2 cellular contexts compared by ENCODE assay signal in the genomic region with DNA sequence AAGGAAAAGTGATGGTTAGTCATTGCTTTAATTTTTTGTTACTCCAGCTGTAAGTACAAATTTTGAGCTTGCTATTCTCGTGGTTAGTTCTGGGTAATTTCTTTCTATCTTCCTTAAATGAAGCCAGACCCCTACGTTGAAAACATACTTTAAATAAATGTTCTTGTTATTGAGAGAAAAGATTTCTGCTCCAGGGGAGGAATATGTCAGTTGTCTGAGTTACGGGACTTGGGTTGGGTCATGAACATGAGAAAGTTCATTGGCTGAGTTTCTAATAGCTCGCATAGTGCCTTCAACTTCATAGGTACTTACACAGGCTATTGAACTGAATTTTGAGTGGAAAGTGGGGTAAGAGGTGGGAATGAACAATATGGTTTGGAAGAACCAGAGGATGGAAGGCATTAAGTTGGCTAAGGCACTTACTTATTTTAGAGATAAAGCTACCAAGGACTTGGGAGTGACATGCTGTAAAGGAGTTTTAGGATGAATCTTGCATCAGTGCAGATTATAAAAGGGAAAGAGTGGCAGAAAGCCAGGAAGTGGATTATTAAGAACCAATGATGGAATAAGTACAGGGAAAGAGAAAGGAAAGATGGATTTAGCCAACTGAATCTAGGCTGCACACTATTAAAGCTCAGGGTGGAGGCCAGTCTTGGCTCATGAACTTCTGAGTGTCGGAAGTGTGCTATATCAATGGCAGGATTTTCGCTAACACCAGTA.
A peak's percentile ranks its signal among the peaks of the same experiment; 100 is the strongest.
TF ChIP-seq lines count a peak whose summit lies in the region.

No MANE protein-coding gene starts in this region.

TF ChIP-seq in HEK293, 187 proteins besides CTCF, POLR2A, EP300 and RAD21:
- TF ChIP-seq ZBTB17 (tag by site-specific recombination; IDR thresholded peaks at IDR 0.05) (no peak), WT1 (tag by site-specific recombination; IDR thresholded peaks at IDR 0.05) (no peak), ZNF629 (tag by site-specific recombination; IDR thresholded peaks at IDR 0.05) (no peak)
- TF ChIP-seq, protein P1, sequence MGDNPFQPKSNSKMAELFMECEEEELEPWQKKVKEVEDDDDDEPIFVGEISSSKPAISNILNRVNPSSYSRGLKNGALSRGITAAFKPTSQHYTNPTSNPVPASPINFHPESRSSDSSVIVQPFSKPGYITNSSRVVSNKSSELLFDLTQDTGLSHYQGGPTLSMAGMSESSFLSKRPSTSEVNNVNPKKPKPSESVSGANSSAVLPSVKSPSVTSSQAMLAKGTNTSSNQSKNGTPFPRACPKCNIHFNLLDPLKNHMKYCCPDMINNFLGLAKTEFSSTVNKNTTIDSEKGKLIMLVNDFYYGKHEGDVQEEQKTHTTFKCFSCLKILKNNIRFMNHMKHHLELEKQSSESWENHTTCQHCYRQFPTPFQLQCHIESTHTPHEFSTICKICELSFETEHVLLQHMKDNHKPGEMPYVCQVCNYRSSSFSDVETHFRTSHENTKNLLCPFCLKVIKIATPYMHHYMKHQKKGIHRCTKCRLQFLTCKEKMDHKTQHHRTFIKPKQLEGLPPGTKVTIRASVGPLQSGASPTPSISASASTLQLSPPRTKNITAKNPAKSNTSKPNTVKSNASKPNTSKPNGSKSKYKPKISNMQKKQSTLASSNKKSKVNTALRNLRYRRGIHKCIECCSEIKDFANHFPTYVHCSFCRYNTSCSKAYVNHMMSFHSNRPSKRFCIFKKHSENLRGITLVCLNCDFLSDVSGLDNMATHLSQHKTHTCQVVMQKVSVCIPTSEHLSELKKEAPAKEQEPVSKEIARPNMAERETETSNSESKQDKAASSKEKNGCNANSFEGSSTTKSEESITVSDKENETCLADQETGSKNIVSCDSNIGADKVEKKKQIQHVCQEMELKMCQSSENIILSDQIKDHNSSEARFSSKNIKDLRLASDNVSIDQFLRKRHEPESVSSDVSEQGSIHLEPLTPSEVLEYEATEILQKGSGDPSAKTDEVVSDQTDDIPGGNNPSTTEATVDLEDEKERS (tag by site-specific recombination; IDR thresholded peaks at IDR 0.05): no peak

TF ChIP-seq in K562, 482 proteins besides CTCF, POLR2A, EP300 and RAD21 (continues in another document):
- TF ChIP-seq ZNF134 (CRISPR knock-in tag; conservative IDR thresholded peaks at IDR 0.05): no peak
- TF ChIP-seq ATF7 (IDR thresholded peaks at IDR 0.05): no peak
- TF ChIP-seq CEBPB (tag; IDR thresholded peaks at IDR 0.05): no peak
- TF ChIP-seq, protein P2, sequence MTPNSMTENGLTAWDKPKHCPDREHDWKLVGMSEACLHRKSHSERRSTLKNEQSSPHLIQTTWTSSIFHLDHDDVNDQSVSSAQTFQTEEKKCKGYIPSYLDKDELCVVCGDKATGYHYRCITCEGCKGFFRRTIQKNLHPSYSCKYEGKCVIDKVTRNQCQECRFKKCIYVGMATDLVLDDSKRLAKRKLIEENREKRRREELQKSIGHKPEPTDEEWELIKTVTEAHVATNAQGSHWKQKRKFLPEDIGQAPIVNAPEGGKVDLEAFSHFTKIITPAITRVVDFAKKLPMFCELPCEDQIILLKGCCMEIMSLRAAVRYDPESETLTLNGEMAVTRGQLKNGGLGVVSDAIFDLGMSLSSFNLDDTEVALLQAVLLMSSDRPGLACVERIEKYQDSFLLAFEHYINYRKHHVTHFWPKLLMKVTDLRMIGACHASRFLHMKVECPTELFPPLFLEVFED (CRISPR knock-in tag; conservative IDR thresholded peaks at IDR 0.05): peak; percentile 89
- TF ChIP-seq, protein P3, sequence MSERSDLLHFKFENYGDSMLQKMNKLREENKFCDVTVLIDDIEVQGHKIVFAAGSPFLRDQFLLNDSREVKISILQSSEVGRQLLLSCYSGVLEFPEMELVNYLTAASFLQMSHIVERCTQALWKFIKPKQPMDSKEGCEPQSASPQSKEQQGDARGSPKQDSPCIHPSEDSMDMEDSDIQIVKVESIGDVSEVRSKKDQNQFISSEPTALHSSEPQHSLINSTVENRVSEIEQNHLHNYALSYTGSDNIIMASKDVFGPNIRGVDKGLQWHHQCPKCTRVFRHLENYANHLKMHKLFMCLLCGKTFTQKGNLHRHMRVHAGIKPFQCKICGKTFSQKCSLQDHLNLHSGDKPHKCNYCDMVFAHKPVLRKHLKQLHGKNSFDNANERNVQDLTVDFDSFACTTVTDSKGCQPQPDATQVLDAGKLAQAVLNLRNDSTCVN (CRISPR knock-in tag; IDR thresholded peaks at IDR 0.05): peak; percentile 89; the same call in 1 of the 2 replicates
- no peak for TF ChIP-seq NFYB (IDR thresholded peaks at IDR 0.05; ENCODE audit: extremely low read depth, insufficient read length)
- TF ChIP-seq, protein P4, sequence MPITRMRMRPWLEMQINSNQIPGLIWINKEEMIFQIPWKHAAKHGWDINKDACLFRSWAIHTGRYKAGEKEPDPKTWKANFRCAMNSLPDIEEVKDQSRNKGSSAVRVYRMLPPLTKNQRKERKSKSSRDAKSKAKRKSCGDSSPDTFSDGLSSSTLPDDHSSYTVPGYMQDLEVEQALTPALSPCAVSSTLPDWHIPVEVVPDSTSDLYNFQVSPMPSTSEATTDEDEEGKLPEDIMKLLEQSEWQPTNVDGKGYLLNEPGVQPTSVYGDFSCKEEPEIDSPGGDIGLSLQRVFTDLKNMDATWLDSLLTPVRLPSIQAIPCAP (CRISPR knock-in tag; IDR thresholded peaks at IDR 0.05; ENCODE audit: borderline replicate concordance): no peak
- 0 out of 2 replicates have a peak, but pooled peaks have one; percentile 9 for TF ChIP-seq BRD4 (IDR thresholded peaks at IDR 0.05)
- TF ChIP-seq RHOXF2B (CRISPR knock-in tag; conservative IDR thresholded peaks at IDR 0.05): no peak
- no peak for TF ChIP-seq SIN3A (IDR thresholded peaks at IDR 0.05; ENCODE audit: borderline replicate concordance in 2 of 2, control insufficient read depth in 1 of 2, low read depth in 2 of 2, low read length in 2 of 2)
- 0 out of 2 replicates have a peak, but pooled peaks have one; percentile 23 for TF ChIP-seq ZNF232 (CRISPR knock-in tag; IDR thresholded peaks at IDR 0.05)
- TF ChIP-seq ZNF695 (CRISPR knock-in tag; IDR thresholded peaks at IDR 0.05): 0 out of 2 replicates have a peak, but pooled peaks have one; percentile 49
- TF ChIP-seq, protein P5, sequence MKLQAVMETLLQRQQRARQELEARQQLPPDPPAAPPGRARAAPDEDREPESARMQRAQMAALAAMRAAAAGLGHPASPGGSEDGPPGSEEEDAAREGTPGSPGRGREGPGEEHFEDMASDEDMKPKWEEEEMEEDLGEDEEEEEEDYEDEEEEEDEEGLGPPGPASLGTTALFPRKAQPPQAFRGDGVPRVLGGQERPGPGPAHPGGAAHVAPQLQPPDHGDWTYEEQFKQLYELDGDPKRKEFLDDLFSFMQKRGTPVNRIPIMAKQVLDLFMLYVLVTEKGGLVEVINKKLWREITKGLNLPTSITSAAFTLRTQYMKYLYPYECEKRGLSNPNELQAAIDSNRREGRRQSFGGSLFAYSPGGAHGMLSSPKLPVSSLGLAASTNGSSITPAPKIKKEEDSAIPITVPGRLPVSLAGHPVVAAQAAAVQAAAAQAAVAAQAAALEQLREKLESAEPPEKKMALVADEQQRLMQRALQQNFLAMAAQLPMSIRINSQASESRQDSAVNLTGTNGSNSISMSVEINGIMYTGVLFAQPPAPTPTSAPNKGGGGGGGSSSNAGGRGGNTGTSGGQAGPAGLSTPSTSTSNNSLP (IDR thresholded peaks at IDR 0.05; ENCODE audit: borderline replicate concordance, low read depth, low read length): no peak
- TF ChIP-seq, protein P6, sequence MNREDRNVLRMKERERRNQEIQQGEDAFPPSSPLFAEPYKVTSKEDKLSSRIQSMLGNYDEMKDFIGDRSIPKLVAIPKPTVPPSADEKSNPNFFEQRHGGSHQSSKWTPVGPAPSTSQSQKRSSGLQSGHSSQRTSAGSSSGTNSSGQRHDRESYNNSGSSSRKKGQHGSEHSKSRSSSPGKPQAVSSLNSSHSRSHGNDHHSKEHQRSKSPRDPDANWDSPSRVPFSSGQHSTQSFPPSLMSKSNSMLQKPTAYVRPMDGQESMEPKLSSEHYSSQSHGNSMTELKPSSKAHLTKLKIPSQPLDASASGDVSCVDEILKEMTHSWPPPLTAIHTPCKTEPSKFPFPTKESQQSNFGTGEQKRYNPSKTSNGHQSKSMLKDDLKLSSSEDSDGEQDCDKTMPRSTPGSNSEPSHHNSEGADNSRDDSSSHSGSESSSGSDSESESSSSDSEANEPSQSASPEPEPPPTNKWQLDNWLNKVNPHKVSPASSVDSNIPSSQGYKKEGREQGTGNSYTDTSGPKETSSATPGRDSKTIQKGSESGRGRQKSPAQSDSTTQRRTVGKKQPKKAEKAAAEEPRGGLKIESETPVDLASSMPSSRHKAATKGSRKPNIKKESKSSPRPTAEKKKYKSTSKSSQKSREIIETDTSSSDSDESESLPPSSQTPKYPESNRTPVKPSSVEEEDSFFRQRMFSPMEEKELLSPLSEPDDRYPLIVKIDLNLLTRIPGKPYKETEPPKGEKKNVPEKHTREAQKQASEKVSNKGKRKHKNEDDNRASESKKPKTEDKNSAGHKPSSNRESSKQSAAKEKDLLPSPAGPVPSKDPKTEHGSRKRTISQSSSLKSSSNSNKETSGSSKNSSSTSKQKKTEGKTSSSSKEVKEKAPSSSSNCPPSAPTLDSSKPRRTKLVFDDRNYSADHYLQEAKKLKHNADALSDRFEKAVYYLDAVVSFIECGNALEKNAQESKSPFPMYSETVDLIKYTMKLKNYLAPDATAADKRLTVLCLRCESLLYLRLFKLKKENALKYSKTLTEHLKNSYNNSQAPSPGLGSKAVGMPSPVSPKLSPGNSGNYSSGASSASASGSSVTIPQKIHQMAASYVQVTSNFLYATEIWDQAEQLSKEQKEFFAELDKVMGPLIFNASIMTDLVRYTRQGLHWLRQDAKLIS (CRISPR knock-in tag; IDR thresholded peaks at IDR 0.05): 0 out of 2 replicates have a peak, but pooled peaks have one; percentile 55
- no peak for TF ChIP-seq POLR3G (IDR thresholded peaks at IDR 0.05; ENCODE audit: extremely low read depth, insufficient read length, insufficient replicate concordance)
- TF ChIP-seq ZNF408 (CRISPR knock-in tag; IDR thresholded peaks at IDR 0.05; ENCODE audit: low read depth): no peak
- TF ChIP-seq ZNF3 (CRISPR knock-in tag; IDR thresholded peaks at IDR 0.05): no peak
- TF ChIP-seq TEAD1 (CRISPR knock-in tag; IDR thresholded peaks at IDR 0.05): peak in 1 of 2 experiments; percentile 53; a peak in 1 of 4 replicates
- 0 out of 2 replicates have a peak, but pooled peaks have one; percentile 36 for TF ChIP-seq ELF4 (CRISPR knock-in tag; IDR thresholded peaks at IDR 0.05)
- TF ChIP-seq, protein P7, sequence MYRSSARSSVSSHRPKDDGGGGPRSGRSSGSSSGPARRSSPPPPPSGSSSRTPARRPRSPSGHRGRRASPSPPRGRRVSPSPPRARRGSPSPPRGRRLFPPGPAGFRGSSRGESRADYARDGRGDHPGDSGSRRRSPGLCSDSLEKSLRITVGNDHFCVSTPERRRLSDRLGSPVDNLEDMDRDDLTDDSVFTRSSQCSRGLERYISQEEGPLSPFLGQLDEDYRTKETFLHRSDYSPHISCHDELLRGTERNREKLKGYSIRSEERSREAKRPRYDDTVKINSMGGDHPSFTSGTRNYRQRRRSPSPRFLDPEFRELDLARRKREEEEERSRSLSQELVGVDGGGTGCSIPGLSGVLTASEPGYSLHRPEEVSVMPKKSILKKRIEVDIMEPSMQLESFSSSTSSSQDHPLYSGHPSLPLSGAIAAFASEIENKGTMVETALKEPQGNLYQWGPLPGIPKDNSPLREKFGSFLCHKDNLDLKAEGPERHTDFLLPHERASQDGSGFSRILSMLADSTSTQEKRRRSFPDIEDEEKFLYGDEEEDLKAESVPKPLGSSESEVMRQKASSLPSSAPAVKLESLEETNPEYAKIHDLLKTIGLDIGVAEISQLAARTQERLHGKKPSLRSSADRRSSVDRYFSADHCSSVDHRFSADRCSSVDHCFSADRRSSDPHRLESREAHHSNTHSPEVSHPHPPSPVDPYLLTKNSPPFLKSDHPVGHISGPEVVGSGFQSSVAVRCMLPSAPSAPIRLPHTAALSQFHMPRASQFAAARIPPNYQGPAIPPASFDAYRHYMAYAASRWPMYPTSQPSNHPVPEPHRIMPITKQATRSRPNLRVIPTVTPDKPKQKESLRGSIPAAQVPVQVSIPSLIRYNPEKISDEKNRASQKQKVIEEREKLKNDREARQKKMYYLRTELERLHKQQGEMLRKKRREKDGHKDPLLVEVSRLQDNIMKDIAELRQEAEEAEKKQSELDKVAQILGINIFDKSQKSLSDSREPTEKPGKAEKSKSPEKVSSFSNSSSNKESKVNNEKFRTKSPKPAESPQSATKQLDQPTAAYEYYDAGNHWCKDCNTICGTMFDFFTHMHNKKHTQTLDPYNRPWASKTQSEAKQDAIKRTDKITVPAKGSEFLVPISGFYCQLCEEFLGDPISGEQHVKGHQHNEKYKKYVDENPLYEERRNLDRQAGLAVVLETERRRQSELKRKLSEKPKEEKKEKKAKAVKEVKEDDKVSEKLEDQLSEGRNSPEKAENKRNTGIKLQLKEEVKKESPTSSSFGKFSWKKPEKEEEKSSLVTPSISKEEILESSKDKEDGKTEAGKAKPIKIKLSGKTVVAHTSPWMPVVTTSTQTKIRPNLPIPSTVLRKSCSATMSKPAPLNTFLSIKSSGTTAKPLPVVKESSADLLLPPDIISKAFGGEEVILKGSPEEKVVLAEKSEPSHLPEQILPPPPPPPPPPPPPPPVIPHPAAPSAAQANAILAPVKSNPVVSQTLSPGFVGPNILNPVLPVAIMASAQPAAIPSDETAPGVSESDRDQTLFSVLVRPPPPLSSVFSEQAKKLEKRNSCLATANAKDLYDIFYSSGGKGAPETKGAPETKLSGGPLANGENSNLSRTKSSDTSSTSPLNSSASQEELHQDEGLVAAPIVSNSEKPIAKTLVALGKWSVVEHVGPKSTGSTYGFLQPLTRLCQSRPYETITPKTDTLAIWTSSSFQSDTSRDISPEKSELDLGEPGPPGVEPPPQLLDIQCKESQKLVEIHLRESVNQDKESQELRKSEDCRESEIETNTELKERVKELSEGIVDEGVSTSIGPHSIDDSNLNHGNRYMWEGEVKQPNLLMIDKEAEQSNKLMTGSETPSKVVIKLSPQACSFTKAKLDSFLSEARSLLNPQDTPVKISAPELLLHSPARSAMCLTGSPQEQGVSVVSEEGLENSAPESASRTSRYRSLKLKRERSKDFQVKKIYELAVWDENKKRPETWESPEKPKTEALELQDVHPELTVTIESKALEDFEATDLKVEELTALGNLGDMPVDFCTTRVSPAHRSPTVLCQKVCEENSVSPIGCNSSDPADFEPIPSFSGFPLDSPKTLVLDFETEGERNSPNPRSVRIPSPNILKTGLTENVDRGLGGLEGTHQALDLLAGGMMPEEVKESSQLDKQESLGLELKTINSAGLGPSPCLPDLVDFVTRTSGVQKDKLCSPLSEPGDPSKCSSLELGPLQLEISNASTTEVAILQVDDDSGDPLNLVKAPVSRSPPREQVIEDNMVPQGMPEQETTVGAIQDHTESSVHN (IDR thresholded peaks at IDR 0.05; ENCODE audit: borderline replicate concordance in 1 of 2, low read depth in 1 of 2): no peak
- TF ChIP-seq, protein P8, sequence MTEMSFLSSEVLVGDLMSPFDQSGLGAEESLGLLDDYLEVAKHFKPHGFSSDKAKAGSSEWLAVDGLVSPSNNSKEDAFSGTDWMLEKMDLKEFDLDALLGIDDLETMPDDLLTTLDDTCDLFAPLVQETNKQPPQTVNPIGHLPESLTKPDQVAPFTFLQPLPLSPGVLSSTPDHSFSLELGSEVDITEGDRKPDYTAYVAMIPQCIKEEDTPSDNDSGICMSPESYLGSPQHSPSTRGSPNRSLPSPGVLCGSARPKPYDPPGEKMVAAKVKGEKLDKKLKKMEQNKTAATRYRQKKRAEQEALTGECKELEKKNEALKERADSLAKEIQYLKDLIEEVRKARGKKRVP (CRISPR knock-in tag; IDR thresholded peaks at IDR 0.05): 0 out of 2 replicates have a peak, but pooled peaks have one; percentile 24
- TF ChIP-seq MAFG (tag; conservative IDR thresholded peaks at IDR 0.05): no peak
- peak; percentile 26; the same call in 1 of the 2 replicates for TF ChIP-seq NFIC (IDR thresholded peaks at IDR 0.05)
- no peak for TF ChIP-seq FOXP1 (CRISPR knock-in tag; IDR thresholded peaks at IDR 0.05)
- TF ChIP-seq RBBP5 (IDR thresholded peaks at IDR 0.05; ENCODE audit: borderline replicate concordance, insufficient read depth, low read length, poor library complexity, severe bottlenecking): no peak
- TF ChIP-seq CBFA2T3 (IDR thresholded peaks at IDR 0.05): no peak
- TF ChIP-seq ZNF75A (CRISPR knock-in tag; IDR thresholded peaks at IDR 0.05): no peak
